In genomic region chr7:101470668-101471067, GRCh38 we compare ENCODE assay signal across 21 cellular contexts.
"Had no signal": no experiment of that assay in that cellular context is flagged by ENCODE, and none has a peak within 500 bp of the region (broad histone marks: within the 10 kb centered on the region; RNA-seq: fewer than 3 reads in every experiment).

No MANE protein-coding gene starts in this region.

- DNase-seq: activated B cell treated with CpG ODN at 0.5 μM for 24 hours; activated CD4-positive, alpha-beta memory T cell treated with anti-CD3 and anti-CD28 coated beads for 36 hours; activated CD4-positive, alpha-beta T cell treated with anti-CD3 and anti-CD28 coated beads for 1 hour; activated CD4-positive, alpha-beta T cell treated with anti-CD3 and anti-CD28 coated beads, Interleukin-2, amount 10 ng/mL, durations not matched to agents 7 days and 5 days; activated CD8-positive, alpha-beta memory T cell treated with anti-CD3 and anti-CD28 coated beads for 24 hours; activated gamma-delta T cell treated with Interleukin-2 at 50 U/mL for 16 hours; activated naive CD4-positive, alpha-beta T cell treated with anti-CD3 and anti-CD28 coated beads, Interleukin-2, amount 10 ng/mL, durations not matched to agents 7 days and 5 days; activated naive CD8-positive, alpha-beta T cell treated with anti-CD3 and anti-CD28 coated beads for 36 hours; activated T-cell treated with anti-CD3 and anti-CD28 coated beads, Interleukin-2, amount 50 U/mL, for 4 hours; cerebellar nuclear complex; Kasumi-1; NCI-H1105 treated with DMSO at 0.1 percent for 48 hours; NCI-H1436 treated with DMSO at 0.1 percent for 48 hours; NCI-H187; NCI-H2081; NCI-H524; Peyer's patch; SHP77; T-helper 9 cell had no signal

- H3K36me3 Mint-ChIP-seq: activated CD4-positive, alpha-beta memory T cell treated with anti-CD3 and anti-CD28 coated beads for 36 hours; activated naive CD4-positive, alpha-beta T cell treated with anti-CD3 and anti-CD28 coated beads, Interleukin-2, amount 10 ng/mL, durations not matched to agents 7 days and 5 days; activated naive CD8-positive, alpha-beta T cell treated with anti-CD3 and anti-CD28 coated beads for 36 hours had no signal

- H3K27me3 Mint-ChIP-seq: activated B cell treated with CpG ODN at 0.5 μM for 24 hours; activated CD4-positive, alpha-beta memory T cell treated with anti-CD3 and anti-CD28 coated beads for 36 hours; activated naive CD8-positive, alpha-beta T cell treated with anti-CD3 and anti-CD28 coated beads for 36 hours had no signal

- H3K4me3 Mint-ChIP-seq: activated B cell treated with CpG ODN at 0.5 μM for 24 hours; activated CD4-positive, alpha-beta memory T cell treated with anti-CD3 and anti-CD28 coated beads for 36 hours; activated CD4-positive, alpha-beta T cell treated with anti-CD3 and anti-CD28 coated beads, Interleukin-2, amount 10 ng/mL, durations not matched to agents 7 days and 5 days; activated naive CD4-positive, alpha-beta T cell treated with anti-CD3 and anti-CD28 coated beads, Interleukin-2, amount 10 ng/mL, durations not matched to agents 7 days and 5 days; activated naive CD8-positive, alpha-beta T cell treated with anti-CD3 and anti-CD28 coated beads for 36 hours; activated T-cell treated with anti-CD3 and anti-CD28 coated beads, Interleukin-2, amount 50 U/mL, for 4 hours; T-helper 1 cell treated with Interleukin-12 subunit alpha and Interleukin-12 subunit beta and Interleukin-4 antibody, amounts not matched to agents 30 μg/mL and 1 μg/mL, for 36 hours had no signal

- H3K27ac ChIP-seq: Peyer's patch, SJSA1 had no signal

- H3K4me1 ChIP-seq: Peyer's patch, SJSA1 had no signal

- H3K27ac Mint-ChIP-seq: activated B cell treated with CpG ODN at 0.5 μM for 24 hours; activated CD4-positive, alpha-beta memory T cell treated with anti-CD3 and anti-CD28 coated beads for 36 hours; activated CD4-positive, alpha-beta T cell treated with anti-CD3 and anti-CD28 coated beads, Interleukin-2, amount 10 ng/mL, durations not matched to agents 7 days and 5 days; activated naive CD4-positive, alpha-beta T cell treated with anti-CD3 and anti-CD28 coated beads, Interleukin-2, amount 10 ng/mL, durations not matched to agents 7 days and 5 days; activated naive CD8-positive, alpha-beta T cell treated with anti-CD3 and anti-CD28 coated beads for 36 hours; T-helper 1 cell treated with Interleukin-12 subunit alpha and Interleukin-12 subunit beta and Interleukin-4 antibody, amounts not matched to agents 30 μg/mL and 1 μg/mL, for 36 hours had no signal

- ATAC-seq: activated T-cell treated with anti-CD3 and anti-CD28 coated beads, Interleukin-2, amount 50 U/mL, for 4 hours had no signal

- H3K4me1 Mint-ChIP-seq: activated naive CD8-positive, alpha-beta T cell treated with anti-CD3 and anti-CD28 coated beads for 36 hours had no signal

- H3K36me3 ChIP-seq: Peyer's patch, SJSA1 had no signal

- H3K9me3 ChIP-seq: Peyer's patch, SJSA1 had no signal

- H3K27me3 ChIP-seq: Peyer's patch, SJSA1 had no signal

- H3K4me3 ChIP-seq: Peyer's patch, SJSA1 had no signal

- H3K9me3 Mint-ChIP-seq: activated B cell treated with CpG ODN at 0.5 μM for 24 hours; activated CD4-positive, alpha-beta memory T cell treated with anti-CD3 and anti-CD28 coated beads for 36 hours; activated CD4-positive, alpha-beta T cell treated with anti-CD3 and anti-CD28 coated beads, Interleukin-2, amount 10 ng/mL, durations not matched to agents 7 days and 5 days; activated naive CD4-positive, alpha-beta T cell treated with anti-CD3 and anti-CD28 coated beads, Interleukin-2, amount 10 ng/mL, durations not matched to agents 7 days and 5 days; activated naive CD8-positive, alpha-beta T cell treated with anti-CD3 and anti-CD28 coated beads for 36 hours; activated T-cell treated with anti-CD3 and anti-CD28 coated beads, Interleukin-2, amount 50 U/mL, for 4 hours; T-helper 1 cell treated with Interleukin-12 subunit alpha and Interleukin-12 subunit beta and Interleukin-4 antibody, amounts not matched to agents 30 μg/mL and 1 μg/mL, for 36 hours had no signal
